In genomic region chr6:11804135-11804534, GRCh38 we compare ENCODE assay signal across 23 cellular contexts.
A peak's percentile ranks its signal among the peaks of the same experiment; 100 is the strongest.
DNase-seq lines count a peak whose midpoint lies in the region; ATAC-seq lines count a peak whose summit lies in the region.
"Had no signal": no experiment of that assay in that cellular context is flagged by ENCODE, and none has a peak within 500 bp of the region (broad histone marks: within the 10 kb centered on the region; RNA-seq: fewer than 3 reads in every experiment).

No MANE protein-coding gene starts in this region.

- no peaks in the 10 kb centered on the region for H3K9me3 ChIP-seq in mucosa of rectum (ENCODE audit: control insufficient read depth in 2 of 2, low read length in 2 of 2)
- H3K9me3 ChIP-seq: Caco-2 had no signal

- no peaks in the 10 kb centered on the region for H3K36me3 ChIP-seq in mucosa of rectum (ENCODE audit: control insufficient read depth in 2 of 2, insufficient read depth in 2 of 2, low read length in 2 of 2)

- ATAC-seq in HG02610 (IDR thresholded peaks at IDR 0.05; ENCODE audit: unreplicated experiment) (no peak), GM18520 (IDR thresholded peaks at IDR 0.05; ENCODE audit: unreplicated experiment) (no peak)
- ATAC-seq: activated T-cell treated with anti-CD3 and anti-CD28 coated beads, Interleukin-2, amount 50 U/mL, for 72 hours; GM12878; Panc1 had no signal

- peak overlapping the region; percentile 74 to 77 for H3K27ac ChIP-seq in mucosa of rectum (ENCODE audit: low read depth in 2 of 2, low read length in 2 of 2)

- peaks cover 21 to 28% of the 10 kb centered on the region in 2 donors for H3K4me1 ChIP-seq in mucosa of rectum (ENCODE audit: control insufficient read depth in 2 of 2, insufficient read depth in 2 of 2, low read length in 2 of 2)
- H3K4me1 ChIP-seq: Caco-2 had no signal

- no peaks in the 10 kb centered on the region for H3K27me3 ChIP-seq in mucosa of rectum (ENCODE audit: control insufficient read depth in 2 of 2, insufficient read depth in 2 of 2, low read length in 2 of 2)

- no peak overlapping the region for H3K4me3 ChIP-seq in mucosa of rectum (ENCODE audit: low read length in 2 of 2)
- H3K4me3 ChIP-seq: GM12878 had no signal

- DNase-seq in CD1c-positive myeloid dendritic cell (ENCODE audit: extremely low spot score), result peak; percentile 57
- DNase-seq in NOMO-1 treated with DMSO at 0.1 percent for 48 hours (lab: John Stamatoyannopoulos, UW; ENCODE audit: unreplicated experiment), result peak; percentile 86
- peak; percentile 39 for DNase-seq in amniotic epithelial cell (ENCODE audit: low read depth)
- DNase-seq in NCI-H526 treated with DMSO at 0.1 percent for 48 hours (lab: John Stamatoyannopoulos, UW), result no peak
- DNase-seq in NCI-H446 (lab: John Stamatoyannopoulos, UW), result no peak
- DNase-seq: activated CD4-positive, alpha-beta T cell treated with anti-CD3 and anti-CD28 coated beads, Interleukin-2, amount 10 ng/mL, durations not matched to agents 7 days and 5 days; activated naive CD4-positive, alpha-beta T cell treated with anti-CD3 and anti-CD28 coated beads, Interleukin-2, amount 50 U/mL, for 16 hours; activated T-cell treated with anti-CD3 and anti-CD28 coated beads, Interleukin-2, amount 50 U/mL, for 72 hours; aorta; Caco-2; caudate nucleus; dermis blood vessel endothelial cell; DND-41; glutamatergic neuron; Karpas-422; kidney; NCI-H1092 treated with DMSO at 0.1 percent for 48 hours; NCI-H82 had no signal

- no peak overlapping the region for H3K9ac ChIP-seq in mucosa of rectum (ENCODE audit: low read depth in 1 of 2, low read length in 2 of 2)

Comparison
In these comparisons a context has a peak if more than half of its experiments do, and no peak if none do; other contexts are left out.
1. DNase-seq: peak in CD1c-positive myeloid dendritic cell (single experiment), NOMO-1 treated with DMSO at 0.1 percent for 48 hours (single experiment) and amniotic epithelial cell (single experiment); none in NCI-H526 treated with DMSO at 0.1 percent for 48 hours (single experiment) and NCI-H446 (0 of 2).